ENCODE assay signal across 7 cellular contexts in the genomic region with DNA sequence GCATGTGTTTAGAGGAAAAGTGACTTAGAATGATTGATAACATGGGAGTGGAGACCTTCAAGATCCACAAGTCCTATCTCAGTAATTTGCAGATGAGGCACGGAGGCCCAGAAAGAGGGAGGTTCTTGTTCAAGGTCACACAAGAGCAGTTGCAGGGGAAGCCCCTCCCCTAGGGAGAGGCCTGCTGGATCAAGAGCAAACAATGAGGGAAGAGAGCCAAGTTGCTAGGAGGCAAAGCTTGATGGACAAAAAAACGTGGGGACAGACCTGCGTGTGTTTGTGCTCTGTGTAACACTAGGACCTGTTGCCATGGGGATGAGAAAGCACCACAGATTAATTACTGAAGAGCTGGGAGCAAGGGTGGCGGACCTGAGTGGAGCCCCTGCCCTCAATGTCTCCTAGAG. TPM values are rescaled to one million over a fixed set of nuclear protein-coding genes. Genes with fewer than 3 reads are reported as not detected.
DNase-seq lines count a peak whose midpoint lies in the region; ATAC-seq, FAIRE-seq and TF ChIP-seq lines count a peak whose summit lies in the region.
"Had no signal": no experiment of that assay in that cellular context is flagged by ENCODE, and none has a peak within 500 bp of the region (broad histone marks: within the 10 kb centered on the region; RNA-seq: fewer than 3 reads in every experiment).

No MANE protein-coding gene starts in this region.

- H3K79me1 ChIP-seq in H1 (ENCODE audit: low read depth, low read length), result no peaks in the 10 kb centered on the region

- H3K4me1 Mint-ChIP-seq in stimulated activated effector memory CD8-positive, alpha-beta T cell treated with anti-CD3 and anti-CD28 coated beads, Interleukin-12 subunit alpha, Interleukin-12 subunit beta, amount 100 ng/mL, for 72 hours, result peaks cover 22% of the 10 kb centered on the region

- no peak overlapping the region for H3K23ac ChIP-seq in H1 (ENCODE audit: insufficient read length)

- no peak overlapping the region; a peak in 1 of 4 replicates for H3K4me2 ChIP-seq in H1 (ENCODE audit: insufficient read depth in 1 of 2, low read depth in 2 of 2, low read length in 2 of 2)

- TF ChIP-seq CTCF in H1 (IDR thresholded peaks at IDR 0.05; ENCODE audit: control extremely low read depth in 1 of 3, insufficient read depth in 1 of 3, low read depth in 1 of 3, low read length in 3 of 3), result no peak
- TF ChIP-seq CTCF in GM10266 (IDR thresholded peaks at IDR 0.05; ENCODE audit: control insufficient read depth, insufficient read depth, low read depth, missing control alignments), result no peak

- peak; percentile 36 for DNase-seq in NCI-H187 treated with DMSO at 0.1 percent for 48 hours (lab: John Stamatoyannopoulos, UW)
- DNase-seq in H1 (ENCODE audit: low read depth in 1 of 2, low spot score in 2 of 2), result no peak
- DNase-seq in pulmonary artery endothelial cell (ENCODE audit: low read depth, low spot score), result peak; percentile 73
- DNase-seq in stimulated activated effector memory CD8-positive, alpha-beta T cell treated with anti-CD3 and anti-CD28 coated beads, Interleukin-12 subunit alpha, Interleukin-12 subunit beta, amount 100 ng/mL, for 72 hours (ENCODE audit: low spot score in 2 of 2), result no peak
- no peak for DNase-seq in GM10266 (ENCODE audit: extremely low spot score)

- no peak overlapping the region for H2BK5ac ChIP-seq in H1 (ENCODE audit: low read depth, low read length)

- no peak overlapping the region for H2AK5ac ChIP-seq in H1 (ENCODE audit: low read depth, low read length)

- H3K4me3 ChIP-seq in H1 (ENCODE audit: extremely low read depth in 1 of 4, insufficient read depth in 2 of 4, low read depth in 3 of 4, low read length in 4 of 4), result no peak overlapping the region
- H3K4me3 ChIP-seq: GM12878 had no signal

- peaks cover 1 to 3% (median 2%) of the 10 kb centered on the region in 4 experiments; a peak in 5 of 7 replicates for H3K4me1 ChIP-seq in H1 (replicated peaks in 1 of 4; ENCODE audit: control insufficient read depth in 3 of 4, insufficient read depth in 4 of 4, low read length in 3 of 4)

- H3K79me2 ChIP-seq in H1 (ENCODE audit: control insufficient read depth in 1 of 2, insufficient read depth in 2 of 2, low read length in 2 of 2), result no peaks in the 10 kb centered on the region

- no peak for TF ChIP-seq EP300 in H1 (IDR thresholded peaks at IDR 0.05; ENCODE audit: borderline replicate concordance in 1 of 2, low read depth in 2 of 2, low read length in 2 of 2)

- H3K56ac ChIP-seq in H1 (replicated peaks; ENCODE audit: insufficient read length, low read depth, low read length), result no peak overlapping the region

- H4K5ac ChIP-seq in H1 (ENCODE audit: insufficient read length, low read depth, low read length), result no peak overlapping the region

- no peaks in the 10 kb centered on the region for H4K20me1 ChIP-seq in H1 (replicated peaks in 1 of 2; ENCODE audit: control insufficient read depth in 1 of 2, insufficient read depth in 2 of 2, low read length in 2 of 2)

- TF ChIP-seq POLR2A in H1 (IDR thresholded peaks at IDR 0.05; ENCODE audit: control extremely low read depth in 1 of 2, low read depth in 2 of 2, low read length in 2 of 2), result no peak

- no peak overlapping the region for H3K27ac Mint-ChIP-seq in stimulated activated effector memory CD8-positive, alpha-beta T cell treated with anti-CD3 and anti-CD28 coated beads, Interleukin-12 subunit alpha, Interleukin-12 subunit beta, amount 100 ng/mL, for 72 hours

- peaks cover 0 to 6% (median 3%) of the 10 kb centered on the region in 4 experiments; a peak in 3 of 8 replicates for H3K36me3 ChIP-seq in H1 (ENCODE audit: control insufficient read depth in 2 of 4, insufficient read depth in 4 of 4, low read length in 3 of 4)

- H2BK20ac ChIP-seq in H1 (ENCODE audit: low read length), result no peak overlapping the region

- no peak overlapping the region for H4K91ac ChIP-seq in H1 (replicated peaks; ENCODE audit: insufficient read length, low read length)

- CTCF ChIA-PET in H1 (lab: Charles Lee; ENCODE audit: partially characterized antibody), result interaction anchor here (0.6 to 18.0 kb wide), 9 partner anchors 9 to 122 kb away, joined by 3 to 463 read pairs (median 6); a partner anchor contains a TSS

- H2BK12ac ChIP-seq in H1 (ENCODE audit: low read depth, low read length), result no peak overlapping the region

- H3K14ac ChIP-seq in H1 (ENCODE audit: insufficient read length), result no peak overlapping the region

- H4K8ac ChIP-seq in H1 (ENCODE audit: extremely low read depth, insufficient read depth, low read length), result no peak overlapping the region

- H3K23me2 ChIP-seq in H1 (ENCODE audit: low read depth, low read length), result peaks cover 2% of the 10 kb centered on the region

- no peak for ATAC-seq in HG03175 (IDR thresholded peaks at IDR 0.05; ENCODE audit: unreplicated experiment)
- no peak for ATAC-seq in stimulated activated effector memory CD8-positive, alpha-beta T cell treated with anti-CD3 and anti-CD28 coated beads, Interleukin-12 subunit alpha, Interleukin-12 subunit beta, amount 100 ng/mL, for 72 hours
- ATAC-seq: GM12878 had no signal

- H2BK15ac ChIP-seq in H1 (ENCODE audit: low read length), result peak overlapping the region; percentile 72; the same call in 1 of the 2 replicates

- no peaks in the 10 kb centered on the region for H3K36me3 Mint-ChIP-seq in stimulated activated effector memory CD8-positive, alpha-beta T cell treated with anti-CD3 and anti-CD28 coated beads, Interleukin-12 subunit alpha, Interleukin-12 subunit beta, amount 100 ng/mL, for 72 hours

- no peak overlapping the region for H2BK120ac ChIP-seq in H1 (replicated peaks; ENCODE audit: low read depth, low read length)

- H3K9me3 Mint-ChIP-seq in stimulated activated effector memory CD8-positive, alpha-beta T cell treated with anti-CD3 and anti-CD28 coated beads, Interleukin-12 subunit alpha, Interleukin-12 subunit beta, amount 100 ng/mL, for 72 hours, result no peaks in the 10 kb centered on the region

- no peak overlapping the region; the same call in 1 of the 2 replicates for H3K18ac ChIP-seq in H1 (ENCODE audit: extremely low read depth, low read length)

- 50% methylated on average over 4 of the region's 4 CpGs; no CpG with 5 or more reads in 1 of the 2 experiments for WGBS in H1 (ENCODE audit: extremely low coverage in 1 of 2, insufficient coverage in 1 of 2, insufficient read length in 1 of 2, insufficient replicate concordance in 2 of 2, low coverage in 1 of 2, low lambda C conversion rate in 2 of 2, missing lambda C conversion rate in 1 of 2), 2 experiments

- TF ChIP-seq RAD21 in H1 (IDR thresholded peaks at IDR 0.05 in 1 of 2, conservative IDR thresholded peaks at IDR 0.05 in 1 of 2; ENCODE audit: low read depth in 2 of 2, low read length in 2 of 2), result no peak

- H3K4me3 Mint-ChIP-seq in stimulated activated effector memory CD8-positive, alpha-beta T cell treated with anti-CD3 and anti-CD28 coated beads, Interleukin-12 subunit alpha, Interleukin-12 subunit beta, amount 100 ng/mL, for 72 hours, result no peak overlapping the region

- H3K27me3 ChIP-seq in H1 (replicated peaks in 1 of 4; ENCODE audit: control insufficient read depth in 3 of 4, extremely low read depth in 1 of 4, insufficient read depth in 3 of 4, low read length in 3 of 4), result peaks cover 0 to 4% (median 2%) of the 10 kb centered on the region in 4 experiments; a peak in 3 of 7 replicates

- FAIRE-seq in H1 (lab: Jason Lieb, UNC), result no peak
- FAIRE-seq: GM12878 had no signal

- H3K9ac ChIP-seq in H1 (replicated peaks in 1 of 4; ENCODE audit: extremely low read depth in 1 of 4, low read depth in 3 of 4, low read length in 3 of 4), result no peak overlapping the region

- no peak overlapping the region for H3K27ac ChIP-seq in H1 (ENCODE audit: low read depth, low read length)

- 0 out of 2 replicates have a peak overlapping the region, but pooled peaks have one; percentile 22 for H2AFZ ChIP-seq in H1 (ENCODE audit: low read length)

- H3K4ac ChIP-seq in H1 (replicated peaks; ENCODE audit: insufficient read length, low read depth, low read length), result no peak overlapping the region

- no peaks in the 10 kb centered on the region for H3K9me3 ChIP-seq in H1 (ENCODE audit: insufficient read depth in 2 of 2, low read depth in 1 of 2, low read length in 1 of 2)

- POLR2A ChIA-PET in H1 (lab: Charles Lee; ENCODE audit: partially characterized antibody), result interaction anchor here (0.8 to 1.2 kb wide), 5 partner anchors 8 to 109 kb away, joined by 3 read pairs; no protein-coding TSS in a partner anchor

RNA-seq across cellular contexts. Expression of a gene that starts 6.4 kb away (rescaled TPM):
- total RNA-seq in H1 (2021; fragmentation: NEBNext Ultra II Directional; extraction: Animal tissue kit (Norgen Biotek cat#: 25700)), result not detected in 2 replicates
- 0.02 TPM in 2 replicates for polyA plus RNA-seq in H1 (2011; rRNA removed)
- not detected for polyA plus RNA-seq in H1 (2011; cell fraction: cytosol; rRNA removed)
- polyA plus RNA-seq in H1 (2011; cell fraction: nucleus; rRNA removed), result 0.09 TPM
- not detected in 4 replicates for polyA plus RNA-seq in H1 (2012, experiment 1 of 2)
- polyA plus RNA-seq in H1 (2012, experiment 2 of 2), result not detected
- 0.02 TPM for polyA plus RNA-seq in H1 (2013, experiment 1 of 2)
- 0.02 TPM for polyA plus RNA-seq in H1 (2013, experiment 2 of 2)
- not detected in 2 replicates for polyA minus RNA-seq in H1 (2011; rRNA and poly(A)+ RNA removed)
- polyA minus RNA-seq in H1 (2011; cell fraction: cytosol; rRNA and poly(A)+ RNA removed), result not detected
- not detected for polyA minus RNA-seq in H1 (2011; cell fraction: nucleus; rRNA and poly(A)+ RNA removed)
- not detected in 2 replicates for total RNA-seq in pulmonary artery endothelial cell
- total RNA-seq: GM12878 had no signal
- polyA plus RNA-seq: GM12878 had no signal

RNA-seq across cellular contexts. Expression of a gene that starts 12.2 kb away (rescaled TPM):
- 1.5 and 2.2 TPM in 2 replicates for total RNA-seq in H1 (2021; fragmentation: NEBNext Ultra II Directional; extraction: Animal tissue kit (Norgen Biotek cat#: 25700))
- 2.7 and 3.4 TPM in 2 replicates for polyA plus RNA-seq in H1 (2011; rRNA removed)
- 3.0 TPM for polyA plus RNA-seq in H1 (2011; cell fraction: cytosol; rRNA removed)
- 3.0 TPM for polyA plus RNA-seq in H1 (2011; cell fraction: nucleus; rRNA removed)
- polyA plus RNA-seq in H1 (2012, experiment 1 of 2), result 1.1 to 2.5 TPM (median 1.7 TPM) in 4 replicates
- polyA plus RNA-seq in H1 (2012, experiment 2 of 2), result 2.3 TPM
- 1.3 TPM for polyA plus RNA-seq in H1 (2013, experiment 1 of 2)
- 1.5 TPM for polyA plus RNA-seq in H1 (2013, experiment 2 of 2)
- polyA minus RNA-seq in H1 (2011; rRNA and poly(A)+ RNA removed), result 0.73 and 0.76 TPM in 2 replicates
- 1.5 TPM for polyA minus RNA-seq in H1 (2011; cell fraction: cytosol; rRNA and poly(A)+ RNA removed)
- 2.2 TPM for polyA minus RNA-seq in H1 (2011; cell fraction: nucleus; rRNA and poly(A)+ RNA removed)
- total RNA-seq in pulmonary artery endothelial cell, result 61.2 and 101 TPM in 2 replicates
- total RNA-seq: GM12878 had no signal
- polyA plus RNA-seq: GM12878 had no signal

RNA-seq across cellular contexts. Expression of a gene that starts 18.5 kb away (rescaled TPM):
- total RNA-seq in H1 (2021; fragmentation: NEBNext Ultra II Directional; extraction: Animal tissue kit (Norgen Biotek cat#: 25700)), result 82.7 and 86.6 TPM in 2 replicates
- 84.0 and 126 TPM in 2 replicates for polyA plus RNA-seq in H1 (2011; rRNA removed)
- polyA plus RNA-seq in H1 (2011; cell fraction: cytosol; rRNA removed), result 70.2 TPM
- 78.5 TPM for polyA plus RNA-seq in H1 (2011; cell fraction: nucleus; rRNA removed)
- polyA plus RNA-seq in H1 (2012, experiment 1 of 2), result 62.6 to 82.3 TPM (median 76.8 TPM) in 4 replicates
- polyA plus RNA-seq in H1 (2012, experiment 2 of 2), result 108 TPM
- polyA plus RNA-seq in H1 (2013, experiment 1 of 2), result 78.7 TPM
- polyA plus RNA-seq in H1 (2013, experiment 2 of 2), result 85.7 TPM
- polyA minus RNA-seq in H1 (2011; rRNA and poly(A)+ RNA removed), result 91.8 and 114 TPM in 2 replicates
- polyA minus RNA-seq in H1 (2011; cell fraction: cytosol; rRNA and poly(A)+ RNA removed), result 73.1 TPM
- polyA minus RNA-seq in H1 (2011; cell fraction: nucleus; rRNA and poly(A)+ RNA removed), result 59.0 TPM
- total RNA-seq in pulmonary artery endothelial cell, result 4.4 and 6.0 TPM in 2 replicates

RNA-seq across cellular contexts. Expression of a gene that starts 28.6 kb away (rescaled TPM):
- total RNA-seq in H1 (2021; fragmentation: NEBNext Ultra II Directional; extraction: Animal tissue kit (Norgen Biotek cat#: 25700)), result 6.9 and 8.5 TPM in 2 replicates
- 2.2 and 3.9 TPM in 2 replicates for polyA plus RNA-seq in H1 (2011; rRNA removed)
- polyA plus RNA-seq in H1 (2011; cell fraction: cytosol; rRNA removed), result 2.1 TPM
- polyA plus RNA-seq in H1 (2011; cell fraction: nucleus; rRNA removed), result 3.5 TPM
- 5.3 to 6.6 TPM (median 5.9 TPM) in 4 replicates for polyA plus RNA-seq in H1 (2012, experiment 1 of 2)
- 5.0 TPM for polyA plus RNA-seq in H1 (2012, experiment 2 of 2)
- polyA plus RNA-seq in H1 (2013, experiment 1 of 2), result 4.6 TPM
- 4.3 TPM for polyA plus RNA-seq in H1 (2013, experiment 2 of 2)
- 7.0 and 7.9 TPM in 2 replicates for polyA minus RNA-seq in H1 (2011; rRNA and poly(A)+ RNA removed)
- polyA minus RNA-seq in H1 (2011; cell fraction: cytosol; rRNA and poly(A)+ RNA removed), result 4.6 TPM
- polyA minus RNA-seq in H1 (2011; cell fraction: nucleus; rRNA and poly(A)+ RNA removed), result 7.3 TPM
- 0.13 and 0.14 TPM in 2 replicates for total RNA-seq in pulmonary artery endothelial cell

RNA-seq across cellular contexts. Expression of a gene that starts 35.9 kb away (rescaled TPM):
- total RNA-seq in H1 (2021; fragmentation: NEBNext Ultra II Directional; extraction: Animal tissue kit (Norgen Biotek cat#: 25700)), result 19.6 and 22.4 TPM in 2 replicates
- 32.2 and 63.2 TPM in 2 replicates for polyA plus RNA-seq in H1 (2011; rRNA removed)
- polyA plus RNA-seq in H1 (2011; cell fraction: cytosol; rRNA removed), result 60.7 TPM
- polyA plus RNA-seq in H1 (2011; cell fraction: nucleus; rRNA removed), result 25.3 TPM
- polyA plus RNA-seq in H1 (2012, experiment 1 of 2), result 12.0 to 16.4 TPM (median 13.7 TPM) in 4 replicates
- polyA plus RNA-seq in H1 (2012, experiment 2 of 2), result 12.7 TPM
- 28.6 TPM for polyA plus RNA-seq in H1 (2013, experiment 1 of 2)
- polyA plus RNA-seq in H1 (2013, experiment 2 of 2), result 28.6 TPM
- 11.1 and 12.2 TPM in 2 replicates for polyA minus RNA-seq in H1 (2011; rRNA and poly(A)+ RNA removed)
- 11.2 TPM for polyA minus RNA-seq in H1 (2011; cell fraction: cytosol; rRNA and poly(A)+ RNA removed)
- polyA minus RNA-seq in H1 (2011; cell fraction: nucleus; rRNA and poly(A)+ RNA removed), result 19.3 TPM
- 1,937 and 2,031 TPM in 2 replicates for total RNA-seq in pulmonary artery endothelial cell

Comparison
In these comparisons a context has a peak if more than half of its experiments do, and no peak if none do; other contexts are left out.
1. DNase-seq: peak in NCI-H187 treated with DMSO at 0.1 percent for 48 hours (single experiment) and pulmonary artery endothelial cell (single experiment); none in H1 (0 of 2), stimulated activated effector memory CD8-positive, alpha-beta T cell treated with anti-CD3 and anti-CD28 coated beads, Interleukin-12 subunit alpha, Interleukin-12 subunit beta, amount 100 ng/mL, for 72 hours (0 of 2) and GM10266 (single experiment).
2. RNA of a gene that starts 12.2 kb away (total RNA-seq): 61.2 to 101 TPM in pulmonary artery endothelial cell; 1.5 to 2.2 TPM in H1; every median in the first group is over 10 times any median in the second.
3. RNA of a gene that starts 18.5 kb away (total RNA-seq): 82.7 to 86.6 TPM in H1; 4.4 to 6.0 TPM in pulmonary artery endothelial cell; every median in the first group is over 10 times any median in the second.